Comparison of ENCODE assay signal across 14 cellular contexts in genomic region chr15:59994855-59995557, GRCh38. TPM values are rescaled to one million over a fixed set of nuclear protein-coding genes. Genes with fewer than 3 reads are reported as not detected.
A peak's percentile ranks its signal among the peaks of the same experiment; 100 is the strongest.
DNase-seq lines count a peak whose midpoint lies in the region; ATAC-seq and TF ChIP-seq lines count a peak whose summit lies in the region.
"Had no signal": no experiment of that assay in that cellular context is flagged by ENCODE, and none has a peak within 500 bp of the region (broad histone marks: within the 10 kb centered on the region; RNA-seq: fewer than 3 reads in every experiment).

No MANE protein-coding gene starts in this region.

- no peak overlapping the region for H2BK12ac ChIP-seq in H9 (ENCODE audit: insufficient read length, low read depth, low read length)
- H2BK12ac ChIP-seq in neuronal stem cell (ENCODE audit: low read length), result no peak overlapping the region

- H3K4me1 ChIP-seq in H9 (ENCODE audit: insufficient read depth, low read length), result peaks cover 4% of the 10 kb centered on the region; the same call in 1 of the 2 replicates
- H3K4me1 ChIP-seq in neuronal stem cell (ENCODE audit: control insufficient read depth in 2 of 2, insufficient read depth in 1 of 2, low read depth in 1 of 2, low read length in 2 of 2), result peaks cover 27 to 31% of the 10 kb centered on the region in 2 donors

- H3K27me3 ChIP-seq in H9 (ENCODE audit: insufficient read depth, low read length) (peaks cover 9% of the 10 kb centered on the region), neuronal stem cell (ENCODE audit: control insufficient read depth in 3 of 3, insufficient read depth in 3 of 3, low read depth in 1 of 3, low read length in 3 of 3) (peaks cover 0 to 56% (median 13%) of the 10 kb centered on the region in 3 experiments)

- CTCF ChIA-PET in activated CD8-positive, alpha-beta memory T cell treated with anti-CD3 and anti-CD28 coated beads, Interleukin-2, amount 10 ng/mL, durations not matched to agents 7 days and 5 days (lab: Charles Lee), result interaction anchor here (0.9 to 5.4 kb wide), 8 partner anchors 9 to 185 kb away, joined by 3 to 61 read pairs (median 6); partner anchors contain the start of gene FOXB1

- H3K23ac ChIP-seq in H9 (ENCODE audit: insufficient read length, low read depth, low read length), result no peak overlapping the region
- H3K23ac ChIP-seq in neuronal stem cell (ENCODE audit: low read depth, low read length, poor library complexity), result no peak overlapping the region

- no peak overlapping the region for H2BK20ac ChIP-seq in H9 (ENCODE audit: low read depth, low read length, poor library complexity, severe bottlenecking)

- no peak for TF ChIP-seq CTCF in H9 (conservative IDR thresholded peaks at IDR 0.05)

- H3K9me3 ChIP-seq in H9 (ENCODE audit: control insufficient read depth, low read depth, low read length) (no peaks in the 10 kb centered on the region), neuronal stem cell (replicated peaks in 1 of 2; ENCODE audit: control insufficient read depth in 2 of 2, insufficient read depth in 1 of 2, low read depth in 1 of 2, low read length in 2 of 2) (peaks cover 0 to 17% of the 10 kb centered on the region in 2 donors)

- H2BK5ac ChIP-seq in H9 (ENCODE audit: insufficient read length, low read length), result no peak overlapping the region
- peak overlapping the region; percentile 7 for H2BK5ac ChIP-seq in neuronal stem cell (ENCODE audit: low read length)

- H3K27ac ChIP-seq in H9 (ENCODE audit: insufficient read length, low read depth, low read length), result no peak overlapping the region
- no peak overlapping the region for H3K27ac ChIP-seq in neuronal stem cell (replicated peaks; ENCODE audit: low read length)

- H2AK5ac ChIP-seq in H9 (ENCODE audit: insufficient read length, low read length) (no peak overlapping the region), neuronal stem cell (ENCODE audit: low read depth, low read length) (no peak overlapping the region)

- ATAC-seq in activated CD8-positive, alpha-beta memory T cell treated with anti-CD3 and anti-CD28 coated beads, Interleukin-2, amount 10 ng/mL, durations not matched to agents 7 days and 5 days, result no peak
- no peak for ATAC-seq in central memory CD8-positive, alpha-beta T cell (replicated peaks; ENCODE audit: extremely low read depth, poor library complexity, severe bottlenecking)
- no peak for ATAC-seq in stimulated activated memory B cell treated with anti-CD40 and anti-IgM and Interleukin-4, amounts not matched to agents 10 μg/mL and 1 μg/mL and 100 μg/mL, for 72 hours
- ATAC-seq in HG03457 (IDR thresholded peaks at IDR 0.05; ENCODE audit: unreplicated experiment), result no peak
- ATAC-seq: stimulated activated effector memory CD8-positive, alpha-beta T cell treated with anti-CD3 and anti-CD28 coated beads, Interleukin-12 subunit alpha, Interleukin-12 subunit beta, amount 100 ng/mL, for 72 hours had no signal

- peaks cover 61% of the 10 kb centered on the region for H3K4me1 Mint-ChIP-seq in activated CD8-positive, alpha-beta memory T cell treated with anti-CD3 and anti-CD28 coated beads, Interleukin-2, amount 10 ng/mL, durations not matched to agents 7 days and 5 days
- peaks cover 69 to 70% of the 10 kb centered on the region in 2 experiments for H3K4me1 Mint-ChIP-seq in H9
- H3K4me1 Mint-ChIP-seq in central memory CD8-positive, alpha-beta T cell, result peaks cover 22% of the 10 kb centered on the region
- peaks cover 12% of the 10 kb centered on the region for H3K4me1 Mint-ChIP-seq in stimulated activated memory B cell treated with anti-CD40 and anti-IgM and Interleukin-4, amounts not matched to agents 10 μg/mL and 1 μg/mL and 100 μg/mL, for 72 hours

- H3K4ac ChIP-seq in H9 (ENCODE audit: low read depth, low read length) (no peak overlapping the region), neuronal stem cell (ENCODE audit: low read length) (no peak overlapping the region)

- no peaks in the 10 kb centered on the region for H3K79me2 ChIP-seq in H9 (ENCODE audit: insufficient read depth, low read length)

- WGBS in H9 (ENCODE audit: extremely low coverage, insufficient read length, low lambda C conversion rate), result no CpG with 5 or more reads among the region's 43 CpGs
- no CpG with 5 or more reads among the region's 43 CpGs for WGBS in neuronal stem cell (ENCODE audit: extremely low coverage in 2 of 2, insufficient read length in 2 of 2, insufficient replicate concordance in 1 of 2), 2 donors

- peak overlapping the region; percentile 24 for H3K27ac Mint-ChIP-seq in activated CD8-positive, alpha-beta memory T cell treated with anti-CD3 and anti-CD28 coated beads, Interleukin-2, amount 10 ng/mL, durations not matched to agents 7 days and 5 days
- peak overlapping the region in 2 of 3 experiments; percentile 21 to 92; a peak in 3 of 7 replicates for H3K27ac Mint-ChIP-seq in H9
- H3K27ac Mint-ChIP-seq in central memory CD8-positive, alpha-beta T cell (ENCODE audit: low read depth), result no peak overlapping the region
- H3K27ac Mint-ChIP-seq in stimulated activated memory B cell treated with anti-CD40 and anti-IgM and Interleukin-4, amounts not matched to agents 10 μg/mL and 1 μg/mL and 100 μg/mL, for 72 hours, result no peak overlapping the region
- H3K27ac Mint-ChIP-seq: stimulated activated effector memory CD8-positive, alpha-beta T cell treated with anti-CD3 and anti-CD28 coated beads, Interleukin-12 subunit alpha, Interleukin-12 subunit beta, amount 100 ng/mL, for 72 hours had no signal

- peaks cover 2% of the 10 kb centered on the region for H3K36me3 Mint-ChIP-seq in activated CD8-positive, alpha-beta memory T cell treated with anti-CD3 and anti-CD28 coated beads, Interleukin-2, amount 10 ng/mL, durations not matched to agents 7 days and 5 days
- H3K36me3 Mint-ChIP-seq in H9 (ENCODE audit: insufficient read depth in 1 of 3, low read depth in 3 of 3), result no peaks in the 10 kb centered on the region
- H3K36me3 Mint-ChIP-seq in central memory CD8-positive, alpha-beta T cell (ENCODE audit: insufficient read depth), result peaks cover 19% of the 10 kb centered on the region
- H3K36me3 Mint-ChIP-seq in stimulated activated memory B cell treated with anti-CD40 and anti-IgM and Interleukin-4, amounts not matched to agents 10 μg/mL and 1 μg/mL and 100 μg/mL, for 72 hours, result no peaks in the 10 kb centered on the region
- H3K36me3 Mint-ChIP-seq: stimulated activated effector memory CD8-positive, alpha-beta T cell treated with anti-CD3 and anti-CD28 coated beads, Interleukin-12 subunit alpha, Interleukin-12 subunit beta, amount 100 ng/mL, for 72 hours had no signal

- no peak overlapping the region for H3T11ph ChIP-seq in H9 (ENCODE audit: low read length)

- H4K8ac ChIP-seq in H9 (replicated peaks; ENCODE audit: insufficient read length, low read depth, low read length), result no peak overlapping the region
- H4K8ac ChIP-seq in neuronal stem cell (ENCODE audit: low read depth, low read length), result no peak overlapping the region

- H3K18ac ChIP-seq in H9 (ENCODE audit: insufficient read length, low read depth, low read length) (peak overlapping the region; percentile 49), neuronal stem cell (ENCODE audit: low read length) (peak overlapping the region; percentile 77)

- H3K14ac ChIP-seq in H9 (ENCODE audit: insufficient read depth, low read length), result peak overlapping the region; percentile 46; the same call in 1 of the 2 replicates
- H3K14ac ChIP-seq in neuronal stem cell (ENCODE audit: low read length), result no peak overlapping the region

- H3K27me3 Mint-ChIP-seq in activated CD8-positive, alpha-beta memory T cell treated with anti-CD3 and anti-CD28 coated beads, Interleukin-2, amount 10 ng/mL, durations not matched to agents 7 days and 5 days, result peaks cover 91% of the 10 kb centered on the region
- H3K27me3 Mint-ChIP-seq in H9 (ENCODE audit: low read depth), result peaks cover 61% of the 10 kb centered on the region
- H3K27me3 Mint-ChIP-seq in central memory CD8-positive, alpha-beta T cell, result peaks cover 96% of the 10 kb centered on the region
- peaks cover 99% of the 10 kb centered on the region for H3K27me3 Mint-ChIP-seq in stimulated activated memory B cell treated with anti-CD40 and anti-IgM and Interleukin-4, amounts not matched to agents 10 μg/mL and 1 μg/mL and 100 μg/mL, for 72 hours

- no peak overlapping the region for H3K56ac ChIP-seq in H9 (ENCODE audit: insufficient read length, low read depth, low read length)

- peaks cover 50% of the 10 kb centered on the region for H3K23me2 ChIP-seq in H9 (ENCODE audit: insufficient read length, low read depth, low read length, poor library complexity, severe bottlenecking)

- peak overlapping the region; percentile 79 for H3K4me3 Mint-ChIP-seq in activated CD8-positive, alpha-beta memory T cell treated with anti-CD3 and anti-CD28 coated beads, Interleukin-2, amount 10 ng/mL, durations not matched to agents 7 days and 5 days
- peak overlapping the region; percentile 67 to 88 for H3K4me3 Mint-ChIP-seq in H9
- peak overlapping the region; percentile 48 for H3K4me3 Mint-ChIP-seq in central memory CD8-positive, alpha-beta T cell
- no peak overlapping the region for H3K4me3 Mint-ChIP-seq in stimulated activated memory B cell treated with anti-CD40 and anti-IgM and Interleukin-4, amounts not matched to agents 10 μg/mL and 1 μg/mL and 100 μg/mL, for 72 hours

- H3K4me3 ChIP-seq in neuronal stem cell (ENCODE audit: low read length in 2 of 2), result peak overlapping the region in 1 of 2 donors; percentile 18

- no peak overlapping the region for H2BK120ac ChIP-seq in H9 (ENCODE audit: low read depth, low read length, poor library complexity, severe bottlenecking)
- no peak overlapping the region for H2BK120ac ChIP-seq in neuronal stem cell (ENCODE audit: low read depth, low read length)

- H4K5ac ChIP-seq in H9 (ENCODE audit: insufficient read length, low read depth, low read length), result no peak overlapping the region

- no peak overlapping the region for H4K91ac ChIP-seq in H9 (ENCODE audit: insufficient read length, low read depth, low read length)
- H4K91ac ChIP-seq in neuronal stem cell (ENCODE audit: low read depth, low read length, poor library complexity), result no peak overlapping the region

- H3K4me2 ChIP-seq in H9 (ENCODE audit: insufficient read depth, insufficient read length, low read length) (peak overlapping the region; percentile 96), neuronal stem cell (ENCODE audit: insufficient read depth, low read length, poor library complexity, severe bottlenecking) (no peak overlapping the region)

- DNase-seq in activated CD8-positive, alpha-beta memory T cell treated with anti-CD3 and anti-CD28 coated beads, Interleukin-2, amount 10 ng/mL, durations not matched to agents 7 days and 5 days, result no peak
- no peak for DNase-seq in activated CD8-positive, alpha-beta memory T cell treated with anti-CD3 and anti-CD28 coated beads, Interleukin-2, amount 50 U/mL, for 4 hours
- DNase-seq in H9, result peak; percentile 75
- DNase-seq in central memory CD8-positive, alpha-beta T cell (ENCODE audit: low spot score in 2 of 2), result no peak
- peak; percentile 33 for DNase-seq in neuronal stem cell (ENCODE audit: low spot score)
- no peak for DNase-seq in effector CD4-positive, alpha-beta T cell
- DNase-seq: DMS153; mesenchymal stem cell; stimulated activated CD4-positive, alpha-beta T cell treated with anti-CD3 and anti-CD28 coated beads, Interleukin-2, amount 100 ng/mL, for 48 hours had no signal

- H2AFZ ChIP-seq in H9 (ENCODE audit: low read length), result no peak overlapping the region
- H2AFZ ChIP-seq in neuronal stem cell (ENCODE audit: low read length), result no peak overlapping the region

- no peaks in the 10 kb centered on the region for H3K79me1 ChIP-seq in H9 (ENCODE audit: insufficient read depth, low read depth, low read length, poor library complexity, severe bottlenecking)
- H3K79me1 ChIP-seq in neuronal stem cell (ENCODE audit: low read depth, low read length), result no peaks in the 10 kb centered on the region

- no peaks in the 10 kb centered on the region for H3K9me3 Mint-ChIP-seq in activated CD8-positive, alpha-beta memory T cell treated with anti-CD3 and anti-CD28 coated beads, Interleukin-2, amount 10 ng/mL, durations not matched to agents 7 days and 5 days (ENCODE audit: low read depth)
- H3K9me3 Mint-ChIP-seq in H9, result no peaks in the 10 kb centered on the region
- no peaks in the 10 kb centered on the region for H3K9me3 Mint-ChIP-seq in central memory CD8-positive, alpha-beta T cell
- no peaks in the 10 kb centered on the region for H3K9me3 Mint-ChIP-seq in stimulated activated memory B cell treated with anti-CD40 and anti-IgM and Interleukin-4, amounts not matched to agents 10 μg/mL and 1 μg/mL and 100 μg/mL, for 72 hours
- H3K9me3 Mint-ChIP-seq: stimulated activated effector memory CD8-positive, alpha-beta T cell treated with anti-CD3 and anti-CD28 coated beads, Interleukin-12 subunit alpha, Interleukin-12 subunit beta, amount 100 ng/mL, for 72 hours had no signal

- peak overlapping the region; percentile 24 for H3K9ac ChIP-seq in H9 (ENCODE audit: extremely low read depth, insufficient read length, low read length)
- H3K9ac ChIP-seq in neuronal stem cell (ENCODE audit: low read depth, low read length, poor library complexity), result no peak overlapping the region

- H2BK15ac ChIP-seq in H9 (ENCODE audit: low read depth, low read length), result no peak overlapping the region
- H2BK15ac ChIP-seq in neuronal stem cell (ENCODE audit: low read length), result peak overlapping the region; percentile 24

- peaks cover 0 to 25% of the 10 kb centered on the region in 2 donors for H3K36me3 ChIP-seq in neuronal stem cell (replicated peaks in 1 of 2; ENCODE audit: control insufficient read depth in 2 of 2, insufficient read depth in 2 of 2, low read length in 2 of 2)

- no peaks in the 10 kb centered on the region for H4K20me1 ChIP-seq in H9 (ENCODE audit: control insufficient read depth, insufficient read depth, insufficient read length)

RNA-seq across cellular contexts. Expression of gene FOXB1, which starts 9.1 kb away (rescaled TPM):
- total RNA-seq in activated CD8-positive, alpha-beta memory T cell treated with anti-CD3 and anti-CD28 coated beads, Interleukin-2, amount 10 ng/mL, durations not matched to agents 7 days and 5 days, result 1 to 10 TPM; 1.2 to 2.8 TPM
- total RNA-seq in H9 (2021), result 3.5 and 3.7 TPM in 2 replicates
- polyA plus RNA-seq in neuronal stem cell (2013, experiment 1 of 2), result 0.06 TPM
- 0.12 TPM for polyA plus RNA-seq in neuronal stem cell (2013, experiment 2 of 2)
- total RNA-seq: epithelial cell of proximal tubule had no signal
- polyA plus RNA-seq: AG04450 had no signal

Comparison
In these comparisons a context has a peak if more than half of its experiments do, and no peak if none do; other contexts are left out.
1. DNase-seq: peak in H9 (single experiment) and neuronal stem cell (single experiment); none in activated CD8-positive, alpha-beta memory T cell treated with anti-CD3 and anti-CD28 coated beads, Interleukin-2, amount 10 ng/mL, durations not matched to agents 7 days and 5 days (single experiment), activated CD8-positive, alpha-beta memory T cell treated with anti-CD3 and anti-CD28 coated beads, Interleukin-2, amount 50 U/mL, for 4 hours (single experiment), central memory CD8-positive, alpha-beta T cell (0 of 2) and effector CD4-positive, alpha-beta T cell (single experiment).
2. H3K27ac Mint-ChIP-seq: peak in activated CD8-positive, alpha-beta memory T cell treated with anti-CD3 and anti-CD28 coated beads, Interleukin-2, amount 10 ng/mL, durations not matched to agents 7 days and 5 days (single experiment) and H9 (2 of 3); none in central memory CD8-positive, alpha-beta T cell (single experiment) and stimulated activated memory B cell treated with anti-CD40 and anti-IgM and Interleukin-4, amounts not matched to agents 10 μg/mL and 1 μg/mL and 100 μg/mL, for 72 hours (single experiment).